ENCODE assay signal across 23 cellular contexts in the genomic region with DNA sequence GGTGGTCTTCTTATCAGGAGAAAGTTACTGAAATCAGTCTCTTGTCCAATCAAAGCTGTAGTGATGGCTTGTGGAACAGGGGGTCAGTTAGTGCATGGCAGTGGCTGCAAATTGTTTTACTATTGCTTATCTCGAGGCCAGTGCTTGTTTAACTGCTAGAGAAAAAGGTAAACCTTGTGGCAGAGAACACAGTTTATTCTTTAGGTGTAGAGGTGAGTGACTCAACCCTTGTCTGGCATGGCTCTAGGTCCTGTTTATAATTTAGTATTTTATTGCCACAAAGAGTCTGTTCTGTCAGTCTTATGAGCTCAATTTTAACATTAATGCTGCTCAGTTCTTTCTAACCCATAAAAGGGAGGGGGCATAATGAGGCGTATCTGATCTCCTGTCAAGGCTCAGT.
DNase-seq lines count a peak whose midpoint lies in the region; ATAC-seq, FAIRE-seq and TF ChIP-seq lines count a peak whose summit lies in the region.
"Had no signal": no experiment of that assay in that cellular context is flagged by ENCODE, and none has a peak within 500 bp of the region (broad histone marks: within the 10 kb centered on the region; RNA-seq: fewer than 3 reads in every experiment).

No MANE protein-coding gene starts in this region.

- no peaks in the 10 kb centered on the region for H3K4me1 Mint-ChIP-seq in activated CD8-positive, alpha-beta T cell treated with anti-CD3 and anti-CD28 coated beads for 36 hours (ENCODE audit: low read depth)

- peaks cover 1% of the 10 kb centered on the region for H3K27me3 Mint-ChIP-seq in activated CD8-positive, alpha-beta T cell treated with anti-CD3 and anti-CD28 coated beads for 36 hours

- no peaks in the 10 kb centered on the region; a peak in 1 of 5 replicates for H3K27me3 ChIP-seq in HepG2 (ENCODE audit: control insufficient read depth in 1 of 2, insufficient read depth in 2 of 2, low read length in 2 of 2)
- no peaks in the 10 kb centered on the region for H3K27me3 ChIP-seq in right lobe of liver
- H3K27me3 ChIP-seq in pancreas, result no peaks in the 10 kb centered on the region
- H3K27me3 ChIP-seq: BLaER1, Peyer's patch had no signal

- CTCF ChIA-PET in HepG2 (lab: Yijun Ruan, JAX; ENCODE audit: low intra/inter-chr PET ratio, low total read pairs), result no interaction called here
- CTCF ChIA-PET in activated CD8-positive, alpha-beta T cell treated with anti-CD3 and anti-CD28 coated beads for 36 hours (lab: Charles Lee), result no interaction called here

- H3K36me3 ChIP-seq in HepG2 (replicated peaks in 1 of 2; ENCODE audit: control insufficient read depth in 1 of 2, insufficient read depth in 2 of 2, low read length in 2 of 2) (no peaks in the 10 kb centered on the region), right lobe of liver (no peaks in the 10 kb centered on the region), pancreas (no peaks in the 10 kb centered on the region)
- H3K36me3 ChIP-seq: BLaER1, Peyer's patch had no signal

- H3K9me3 Mint-ChIP-seq in activated CD8-positive, alpha-beta T cell treated with anti-CD3 and anti-CD28 coated beads for 36 hours, result no peaks in the 10 kb centered on the region
- H3K9me3 Mint-ChIP-seq: CD8-positive, alpha-beta T cell had no signal

- no peak for TF ChIP-seq POLR2A in HepG2 (IDR thresholded peaks at IDR 0.05; ENCODE audit: insufficient read depth in 1 of 2, low read depth in 2 of 2, low read length in 2 of 2)
- TF ChIP-seq POLR2A in right lobe of liver (IDR thresholded peaks at IDR 0.05), result no peak

- intact Hi-C loops in HepG2 (cut with micrococcal nuclease; ENCODE audit: unreplicated experiment), result no loop called here
- intact Hi-C loops in right lobe of liver (cut with DNase I), result no loop called here
- intact Hi-C loops in pancreas (cut with DNase I), result no loop called here
- intact Hi-C loops in activated CD8-positive, alpha-beta T cell treated with anti-CD3 and anti-CD28 coated beads for 36 hours (cut with micrococcal nuclease), result no loop called here

- H3K9me3 ChIP-seq in HepG2 (ENCODE audit: low read length) (no peaks in the 10 kb centered on the region), right lobe of liver (no peaks in the 10 kb centered on the region), pancreas (no peaks in the 10 kb centered on the region)
- H3K9me3 ChIP-seq: BLaER1, Peyer's patch had no signal

- no TSS peak for BruUV-seq in HepG2 (replicated peaks; lab: Mats Ljungman, UMichigan)

- no peak overlapping the region for H3K27ac Mint-ChIP-seq in activated CD8-positive, alpha-beta T cell treated with anti-CD3 and anti-CD28 coated beads for 36 hours
- H3K27ac Mint-ChIP-seq: CD8-positive, alpha-beta T cell had no signal

- TF ChIP-seq CTCF in HepG2 (CRISPR knock-in tag; IDR thresholded peaks at IDR 0.05) (no peak), right lobe of liver (IDR thresholded peaks at IDR 0.05) (no peak), fibroblast of villous mesenchyme (IDR thresholded peaks at IDR 0.05; ENCODE audit: insufficient read depth, low read depth, low read length) (no peak), pancreas (IDR thresholded peaks at IDR 0.05) (no peak)
- no peak for TF ChIP-seq CTCF in activated CD8-positive, alpha-beta T cell treated with anti-CD3 and anti-CD28 coated beads for 36 hours (IDR thresholded peaks at IDR 0.05)

- H3K4me2 ChIP-seq in HepG2 (ENCODE audit: low read depth, low read length), result no peak overlapping the region
- H3K4me2 ChIP-seq: BLaER1 had no signal

- H3K4me3 ChIP-seq in HepG2 (replicated peaks in 1 of 3; ENCODE audit: insufficient read depth in 1 of 3, low read depth in 2 of 3, low read length in 3 of 3) (no peak overlapping the region), right lobe of liver (no peak overlapping the region), fibroblast of villous mesenchyme (ENCODE audit: low read depth, low read length) (no peak overlapping the region), pancreas (no peak overlapping the region)
- H3K4me3 ChIP-seq: BLaER1, GM12878, Peyer's patch had no signal

- FAIRE-seq in HepG2 (lab: Jason Lieb, UNC), result no peak
- FAIRE-seq in pancreas (lab: Jason Lieb, UNC), result no peak
- FAIRE-seq: G401.6, GM12878 had no signal

- H3K4me3 Mint-ChIP-seq in activated CD8-positive, alpha-beta T cell treated with anti-CD3 and anti-CD28 coated beads for 36 hours, result no peak overlapping the region
- H3K4me3 Mint-ChIP-seq: CD8-positive, alpha-beta T cell had no signal

- H3K27ac ChIP-seq in HepG2 (ENCODE audit: extremely low read length, insufficient read depth, low read length) (no peak overlapping the region), right lobe of liver (no peak overlapping the region), pancreas (peak overlapping the region in 2 of 4 donors; percentile 12 to 48)
- H3K27ac ChIP-seq: BLaER1 had no signal

- H3K4me1 ChIP-seq in HepG2 (ENCODE audit: insufficient read depth, low read length) (peaks cover 49% of the 10 kb centered on the region), right lobe of liver (no peaks in the 10 kb centered on the region), pancreas (peaks cover 6 to 26% (median 23%) of the 10 kb centered on the region in 3 donors)
- H3K4me1 ChIP-seq: BLaER1 had no signal

- TF ChIP-seq EP300 in HepG2 (IDR thresholded peaks at IDR 0.05; ENCODE audit: low read depth in 2 of 2, low read length in 2 of 2) (no peak), HepG2 (CRISPR knock-in tag; IDR thresholded peaks at IDR 0.05; ENCODE audit: borderline replicate concordance) (no peak)

- H2AFZ ChIP-seq in HepG2 (ENCODE audit: low read length), result no peak overlapping the region

- H3K79me2 ChIP-seq in HepG2 (ENCODE audit: insufficient read depth, low read length), result no peaks in the 10 kb centered on the region

- DNase-seq in HepG2 (ENCODE audit: low spot score) (no peak), right lobe of liver (no peak), fibroblast of villous mesenchyme (ENCODE audit: low read depth) (peak; percentile 33), pancreas (no peak), KBM-7 (no peak), epidermal melanocyte (ENCODE audit: insufficient read length, low spot score) (no peak), AG08395 (ENCODE audit: low spot score) (no peak)
- no peak for DNase-seq in activated CD8-positive, alpha-beta T cell treated with anti-CD3 and anti-CD28 coated beads for 36 hours
- DNase-seq: 8988T; CD8-positive, alpha-beta T cell; DND-41; Karpas-422; MM.1S; NCI-H1092 treated with DMSO at 0.1 percent for 48 hours; NCI-H1694; NCI-H2107; NCI-H2227 treated with DMSO at 0.1 percent for 48 hours; NCI-H524; Peyer's patch; SHP77 had no signal

- no peak overlapping the region for H3K9ac ChIP-seq in HepG2 (ENCODE audit: insufficient read depth, low read depth, low read length)
- H3K9ac ChIP-seq: BLaER1 had no signal

- in situ Hi-C loops in HepG2 (cut with HindIII; ENCODE audit: extremely low pct_ligation_motif_present, low pct_unique_long_range_greater_than_20kb), result no loop called here
- in situ Hi-C loops in KBM-7 (cut with MboI; ENCODE audit: low pct_unique_long_range_greater_than_20kb, low sequenced_read_pairs), result no loop called here

- POLR2A ChIA-PET in HepG2 (lab: Yijun Ruan, JAX), result no interaction called here
- POLR2A ChIA-PET in activated CD8-positive, alpha-beta T cell treated with anti-CD3 and anti-CD28 coated beads for 36 hours (lab: Charles Lee), result no interaction called here

- no peak for TF ChIP-seq RAD21 in HepG2 (CRISPR knock-in tag; IDR thresholded peaks at IDR 0.05)

- 29% methylated on average over 2 of the region's 2 CpGs for WGBS in HepG2 (ENCODE audit: low lambda C conversion rate)
- 75% methylated on average over 2 of the region's 2 CpGs for WGBS in right lobe of liver (ENCODE audit: insufficient coverage, low coverage, low lambda C conversion rate, missing lambda C conversion rate)
- WGBS in pancreas, 2 donors, result 57 to 58% methylated on average over 2 of the region's 2 CpGs

- H4K20me1 ChIP-seq in HepG2 (ENCODE audit: insufficient read depth, low read length), result no peaks in the 10 kb centered on the region
- H4K20me1 ChIP-seq: BLaER1 had no signal

- H3K36me3 Mint-ChIP-seq in activated CD8-positive, alpha-beta T cell treated with anti-CD3 and anti-CD28 coated beads for 36 hours (ENCODE audit: low read depth), result no peaks in the 10 kb centered on the region
- H3K36me3 Mint-ChIP-seq: CD8-positive, alpha-beta T cell had no signal

- ATAC-seq in HepG2, result peak; percentile 16; the same call in 1 of the 3 replicates
- ATAC-seq in right lobe of liver, result no peak
- peak in 3 of 4 donors; percentile 37 to 61 (median 50) for ATAC-seq in pancreas
- ATAC-seq in activated CD8-positive, alpha-beta T cell treated with anti-CD3 and anti-CD28 coated beads for 36 hours, result no peak
- ATAC-seq: CD8-positive, alpha-beta T cell; GM12878 had no signal

TF ChIP-seq in HepG2, 621 proteins besides CTCF, POLR2A, EP300 and RAD21 (continues in another document):
- TF ChIP-seq FOXM1 (CRISPR knock-in tag; IDR thresholded peaks at IDR 0.05) (no peak), AGO2 (optimal IDR thresholded peaks at IDR 0.05; ENCODE audit: low read depth, low read length) (no peak), HOXA9 (CRISPR knock-in tag; IDR thresholded peaks at IDR 0.05; ENCODE audit: borderline replicate concordance) (no peak), CREM (IDR thresholded peaks at IDR 0.05) (no peak), CREM (CRISPR knock-in tag; IDR thresholded peaks at IDR 0.05) (no peak), ZNF652 (CRISPR knock-in tag; IDR thresholded peaks at IDR 0.05; ENCODE audit: borderline replicate concordance, low read depth) (no peak)
- TF ChIP-seq, protein P1, sequence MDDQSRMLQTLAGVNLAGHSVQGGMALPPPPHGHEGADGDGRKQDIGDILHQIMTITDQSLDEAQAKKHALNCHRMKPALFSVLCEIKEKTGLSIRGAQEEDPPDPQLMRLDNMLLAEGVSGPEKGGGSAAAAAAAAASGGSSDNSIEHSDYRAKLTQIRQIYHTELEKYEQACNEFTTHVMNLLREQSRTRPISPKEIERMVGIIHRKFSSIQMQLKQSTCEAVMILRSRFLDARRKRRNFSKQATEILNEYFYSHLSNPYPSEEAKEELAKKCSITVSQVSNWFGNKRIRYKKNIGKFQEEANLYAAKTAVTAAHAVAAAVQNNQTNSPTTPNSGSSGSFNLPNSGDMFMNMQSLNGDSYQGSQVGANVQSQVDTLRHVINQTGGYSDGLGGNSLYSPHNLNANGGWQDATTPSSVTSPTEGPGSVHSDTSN (CRISPR knock-in tag; IDR thresholded peaks at IDR 0.05; ENCODE audit: borderline replicate concordance), result no peak
- TF ChIP-seq, protein P2, sequence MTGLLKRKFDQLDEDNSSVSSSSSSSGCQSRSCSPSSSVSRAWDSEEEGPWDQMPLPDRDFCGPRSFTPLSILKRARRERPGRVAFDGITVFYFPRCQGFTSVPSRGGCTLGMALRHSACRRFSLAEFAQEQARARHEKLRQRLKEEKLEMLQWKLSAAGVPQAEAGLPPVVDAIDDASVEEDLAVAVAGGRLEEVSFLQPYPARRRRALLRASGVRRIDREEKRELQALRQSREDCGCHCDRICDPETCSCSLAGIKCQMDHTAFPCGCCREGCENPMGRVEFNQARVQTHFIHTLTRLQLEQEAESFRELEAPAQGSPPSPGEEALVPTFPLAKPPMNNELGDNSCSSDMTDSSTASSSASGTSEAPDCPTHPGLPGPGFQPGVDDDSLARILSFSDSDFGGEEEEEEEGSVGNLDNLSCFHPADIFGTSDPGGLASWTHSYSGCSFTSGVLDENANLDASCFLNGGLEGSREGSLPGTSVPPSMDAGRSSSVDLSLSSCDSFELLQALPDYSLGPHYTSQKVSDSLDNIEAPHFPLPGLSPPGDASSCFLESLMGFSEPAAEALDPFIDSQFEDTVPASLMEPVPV (CRISPR knock-in tag; IDR thresholded peaks at IDR 0.05), result no peak

Comparison
In these comparisons a context has a peak if more than half of its experiments do, and no peak if none do; other contexts are left out.
1. ATAC-seq: peak in HepG2 (single experiment) and pancreas (3 of 4); none in right lobe of liver (0 of 4) and activated CD8-positive, alpha-beta T cell treated with anti-CD3 and anti-CD28 coated beads for 36 hours (single experiment).